In genomic region chr7:131031100-131031868, GRCh38 we compare ENCODE assay signal across 9 cellular contexts.
DNase-seq lines count a peak whose midpoint lies in the region; ATAC-seq and TF ChIP-seq lines count a peak whose summit lies in the region.
"Had no signal": no experiment of that assay in that cellular context is flagged by ENCODE, and none has a peak within 500 bp of the region (broad histone marks: within the 10 kb centered on the region; RNA-seq: fewer than 3 reads in every experiment).

No MANE protein-coding gene starts in this region.

- peak; percentile 32 for TF ChIP-seq POLR2A in GM19099 (IDR thresholded peaks at IDR 0.05; ENCODE audit: extremely low read depth, insufficient read length, low read depth)

- peak overlapping the region; percentile 35; the same call in 1 of the 2 replicates for H3K4me3 ChIP-seq in GM08714 (ENCODE audit: low read length)

- ATAC-seq in HG02938 (IDR thresholded peaks at IDR 0.05; ENCODE audit: unreplicated experiment) (peak; percentile 85), activated B cell treated with CpG ODN at 0.5 μM for 24 hours (ENCODE audit: low read depth) (peak; percentile 66)

- POLR2A ChIA-PET in activated B cell treated with CpG ODN at 0.5 μM for 24 hours (lab: Charles Lee), result interaction anchor here (0.6 to 3.7 kb wide), 9 partner anchors 15 to 73 kb away, joined by 3 to 24 read pairs (median 4); no protein-coding TSS in a partner anchor

- H3K36me3 Mint-ChIP-seq in activated B cell treated with CpG ODN at 0.5 μM for 24 hours (ENCODE audit: low read depth) (peaks cover 16% of the 10 kb centered on the region), Calu3 (ENCODE audit: insufficient read depth, unreplicated experiment) (no peaks in the 10 kb centered on the region)

- H3K4me3 Mint-ChIP-seq in activated B cell treated with CpG ODN at 0.5 μM for 24 hours (peak overlapping the region; percentile 79), Calu3 (ENCODE audit: low read depth, unreplicated experiment) (no peak overlapping the region)

- DNase-seq in activated B cell treated with CpG ODN at 0.5 μM for 24 hours (no peak), SW 1271 (lab: John Stamatoyannopoulos, UW) (no peak), Calu3 (no peak), superior temporal gyrus (ENCODE audit: extremely low spot score) (no peak), islet precursor cell (no peak)
- DNase-seq: hypothalamus had no signal

- H3K27ac Mint-ChIP-seq in activated B cell treated with CpG ODN at 0.5 μM for 24 hours (peak overlapping the region; percentile 98), Calu3 (ENCODE audit: unreplicated experiment) (no peak overlapping the region)

- H3K27me3 Mint-ChIP-seq in activated B cell treated with CpG ODN at 0.5 μM for 24 hours, result no peaks in the 10 kb centered on the region
- no peaks in the 10 kb centered on the region for H3K27me3 Mint-ChIP-seq in Calu3 (ENCODE audit: unreplicated experiment)

- H3K9me3 Mint-ChIP-seq in activated B cell treated with CpG ODN at 0.5 μM for 24 hours (no peaks in the 10 kb centered on the region), Calu3 (ENCODE audit: low read depth, unreplicated experiment) (no peaks in the 10 kb centered on the region)

- BruUV-seq in Calu3 (replicated peaks; lab: Mats Ljungman, UMichigan), result no TSS peak

- CTCF ChIA-PET in activated B cell treated with CpG ODN at 0.5 μM for 24 hours (lab: Charles Lee), result interaction anchor here (1.0 to 2.2 kb wide), 5 partner anchors 7 to 134 kb away, joined by 3 to 8 read pairs (median 6); no protein-coding TSS in a partner anchor
- CTCF ChIA-PET in Calu3 (lab: Charles Lee), result interaction anchor here (0.7 kb wide), 1 partner anchor 23 kb away, joined by 5 read pairs; no protein-coding TSS in a partner anchor

- H3K4me1 Mint-ChIP-seq in activated B cell treated with CpG ODN at 0.5 μM for 24 hours, result peaks cover 95% of the 10 kb centered on the region
- H3K4me1 Mint-ChIP-seq in Calu3 (ENCODE audit: low read depth, unreplicated experiment), result peaks cover 13% of the 10 kb centered on the region

- intact Hi-C loops in activated B cell treated with CpG ODN at 0.5 μM for 24 hours (cut with micrococcal nuclease), result loop anchor here (1.0 to 5.0 kb wide), 6 partner anchors 9 to 88 kb away; no protein-coding TSS in a partner anchor
- intact Hi-C loops in Calu3 (cut with micrococcal nuclease; ENCODE audit: unreplicated experiment), result no loop called here

- TF ChIP-seq CTCF in activated B cell treated with CpG ODN at 0.5 μM for 24 hours (IDR thresholded peaks at IDR 0.05), result no peak
- no peak for TF ChIP-seq CTCF in Calu3 (IDR thresholded peaks at IDR 0.05; ENCODE audit: unreplicated experiment)
